17 cellular contexts compared by ENCODE assay signal in genomic region chr14:27242874-27243273, GRCh38.
"Had no signal": no experiment of that assay in that cellular context is flagged by ENCODE, and none has a peak within 500 bp of the region (broad histone marks: within the 10 kb centered on the region; RNA-seq: fewer than 3 reads in every experiment).

No MANE protein-coding gene starts in this region.

- DNase-seq: activated CD4-positive, alpha-beta memory T cell treated with anti-CD3 and anti-CD28 coated beads for 36 hours; activated CD4-positive, alpha-beta T cell treated with anti-CD3 and anti-CD28 coated beads for 36 hours; activated gamma-delta T cell treated with Interleukin-2 at 50 U/mL for 16 hours; activated T-cell treated with anti-CD3 and anti-CD28 coated beads for 4 hours; cerebellar nuclear complex; effector CD8-positive, alpha-beta T cell; foreskin fibroblast; hypothalamus; kidney; left lung; occipital lobe; posterior cingulate gyrus; stimulated activated CD4-positive, alpha-beta T cell treated with anti-CD3 and anti-CD28 coated beads, Interleukin-2, amount 100 ng/mL, for 24 hours had no signal

- ATAC-seq: activated CD4-positive, alpha-beta T cell treated with anti-CD3 and anti-CD28 coated beads for 36 hours; activated naive CD4-positive, alpha-beta T cell treated with anti-CD3 and anti-CD28 coated beads, Interleukin-2, amount 50 U/mL, for 72 hours; left lung; WTC11 had no signal

- H3K4me3 ChIP-seq: esophagus muscularis mucosa, left lung, tibial nerve had no signal
